In genomic region chr5:20466507-20466906, GRCh38 we compare ENCODE assay signal across 38 cellular contexts.
"Had no signal": no experiment of that assay in that cellular context is flagged by ENCODE, and none has a peak within 500 bp of the region (broad histone marks: within the 10 kb centered on the region; RNA-seq: fewer than 3 reads in every experiment).

No MANE protein-coding gene starts in this region.

- ATAC-seq: activated CD4-positive, alpha-beta T cell treated with anti-CD3 and anti-CD28 coated beads for 36 hours; activated CD4-positive, CD25-positive, alpha-beta regulatory T cell treated with anti-CD3 and anti-CD28 coated beads, Interleukin-2, amount 50 U/mL, for 24 hours; activated CD8-positive, alpha-beta memory T cell treated with anti-CD3 and anti-CD28 coated beads, Interleukin-2, amount 10 ng/mL, durations not matched to agents 7 days and 5 days; activated CD8-positive, alpha-beta T cell treated with anti-CD3 and anti-CD28 coated beads, Interleukin-2, amount 10 ng/mL, durations not matched to agents 7 days and 5 days; activated naive CD8-positive, alpha-beta T cell treated with anti-CD3 and anti-CD28 coated beads, Interleukin-2, amount 50 U/mL, for 24 hours; body of pancreas; WTC11 had no signal

- H3K27me3 ChIP-seq: body of pancreas, brain microvascular endothelial cell, breast epithelium had no signal

- H3K27ac Mint-ChIP-seq: activated CD4-positive, alpha-beta memory T cell treated with anti-CD3 and anti-CD28 coated beads, Interleukin-2, amount 10 ng/mL, durations not matched to agents 7 days and 5 days; activated CD4-positive, alpha-beta T cell treated with anti-CD3 and anti-CD28 coated beads for 36 hours; activated CD4-positive, alpha-beta T cell treated with anti-CD3 and anti-CD28 coated beads, Interleukin-2, amount 10 ng/mL, durations not matched to agents 7 days and 5 days; activated CD8-positive, alpha-beta memory T cell treated with anti-CD3 and anti-CD28 coated beads, Interleukin-2, amount 10 ng/mL, durations not matched to agents 7 days and 5 days; activated CD8-positive, alpha-beta T cell treated with anti-CD3 and anti-CD28 coated beads, Interleukin-2, amount 10 ng/mL, durations not matched to agents 7 days and 5 days; activated naive CD4-positive, alpha-beta T cell treated with anti-CD3 and anti-CD28 coated beads, Interleukin-2, amount 10 ng/mL, durations not matched to agents 7 days and 5 days; activated naive CD4-positive, alpha-beta T cell treated with anti-CD3 and anti-CD28 coated beads, Interleukin-2, amount 50 U/mL, for 24 hours; activated naive CD8-positive, alpha-beta T cell; activated naive CD8-positive, alpha-beta T cell treated with anti-CD3 and anti-CD28 coated beads, Interleukin-2, amount 10 ng/mL, durations not matched to agents 7 days and 5 days; activated naive CD8-positive, alpha-beta T cell treated with anti-CD3 and anti-CD28 coated beads, Interleukin-2, amount 50 U/mL, for 24 hours; activated T-cell treated with anti-CD3 and anti-CD28 coated beads, Interleukin-2, amount 50 U/mL, for 24 hours; activated T-helper 2 cell treated with anti-CD3 and anti-CD28 coated beads, Interferon-gamma antibody, Interleukin-2, Interleukin-4, amounts not matched to agents 10 μg/mL and 5 μg/mL and 100 μg/mL, durations not matched to agents 14 hours and 24 hours and 36 hours; T-helper 1 cell treated with Interleukin-12 subunit alpha and Interleukin-12 subunit beta and Interleukin-4 antibody, amounts not matched to agents 30 μg/mL and 1 μg/mL, for 36 hours; T-helper 2 cell treated with Interferon-gamma antibody and Interleukin-4, amounts not matched to agents 5 μg/mL and 100 μg/mL, for 36 hours; WTC11 had no signal

- H3K4me3 ChIP-seq: body of pancreas, breast epithelium had no signal

- H3K27me3 Mint-ChIP-seq: activated CD4-positive, alpha-beta memory T cell treated with anti-CD3 and anti-CD28 coated beads, Interleukin-2, amount 10 ng/mL, durations not matched to agents 7 days and 5 days; activated CD4-positive, alpha-beta T cell treated with anti-CD3 and anti-CD28 coated beads for 36 hours; activated CD4-positive, alpha-beta T cell treated with anti-CD3 and anti-CD28 coated beads, Interleukin-2, amount 10 ng/mL, durations not matched to agents 7 days and 5 days; activated CD8-positive, alpha-beta memory T cell treated with anti-CD3 and anti-CD28 coated beads, Interleukin-2, amount 10 ng/mL, durations not matched to agents 7 days and 5 days; activated naive CD4-positive, alpha-beta T cell treated with anti-CD3 and anti-CD28 coated beads, Interleukin-2, amount 10 ng/mL, durations not matched to agents 7 days and 5 days; activated naive CD4-positive, alpha-beta T cell treated with anti-CD3 and anti-CD28 coated beads, Interleukin-2, amount 50 U/mL, for 24 hours; activated naive CD8-positive, alpha-beta T cell; activated naive CD8-positive, alpha-beta T cell treated with anti-CD3 and anti-CD28 coated beads, Interleukin-2, amount 10 ng/mL, durations not matched to agents 7 days and 5 days; activated naive CD8-positive, alpha-beta T cell treated with anti-CD3 and anti-CD28 coated beads, Interleukin-2, amount 50 U/mL, for 24 hours; activated T-cell treated with anti-CD3 and anti-CD28 coated beads, Interleukin-2, amount 50 U/mL, for 24 hours had no signal

- H3K4me3 Mint-ChIP-seq: activated CD4-positive, alpha-beta memory T cell treated with anti-CD3 and anti-CD28 coated beads, Interleukin-2, amount 10 ng/mL, durations not matched to agents 7 days and 5 days; activated CD4-positive, alpha-beta T cell treated with anti-CD3 and anti-CD28 coated beads for 36 hours; activated CD4-positive, alpha-beta T cell treated with anti-CD3 and anti-CD28 coated beads, Interleukin-2, amount 10 ng/mL, durations not matched to agents 7 days and 5 days; activated CD8-positive, alpha-beta memory T cell treated with anti-CD3 and anti-CD28 coated beads, Interleukin-2, amount 10 ng/mL, durations not matched to agents 7 days and 5 days; activated CD8-positive, alpha-beta T cell treated with anti-CD3 and anti-CD28 coated beads, Interleukin-2, amount 10 ng/mL, durations not matched to agents 7 days and 5 days; activated naive CD4-positive, alpha-beta T cell treated with anti-CD3 and anti-CD28 coated beads, Interleukin-2, amount 10 ng/mL, durations not matched to agents 7 days and 5 days; activated naive CD4-positive, alpha-beta T cell treated with anti-CD3 and anti-CD28 coated beads, Interleukin-2, amount 50 U/mL, for 24 hours; activated naive CD8-positive, alpha-beta T cell; activated naive CD8-positive, alpha-beta T cell treated with anti-CD3 and anti-CD28 coated beads, Interleukin-2, amount 10 ng/mL, durations not matched to agents 7 days and 5 days; activated naive CD8-positive, alpha-beta T cell treated with anti-CD3 and anti-CD28 coated beads, Interleukin-2, amount 50 U/mL, for 24 hours; activated T-cell treated with anti-CD3 and anti-CD28 coated beads, Interleukin-2, amount 50 U/mL, for 24 hours; T-helper 1 cell treated with Interleukin-12 subunit alpha and Interleukin-12 subunit beta and Interleukin-4 antibody, amounts not matched to agents 30 μg/mL and 1 μg/mL, for 36 hours; T-helper 2 cell treated with Interferon-gamma antibody and Interleukin-4, amounts not matched to agents 5 μg/mL and 100 μg/mL, for 36 hours; WTC11 had no signal

- H3K27ac ChIP-seq: body of pancreas, brain microvascular endothelial cell, breast epithelium, WERI-Rb-1 had no signal

- H3K36me3 ChIP-seq: brain microvascular endothelial cell, breast epithelium, WERI-Rb-1 had no signal

- DNase-seq: activated CD4-positive, alpha-beta memory T cell treated with anti-CD3 and anti-CD28 coated beads, Interleukin-2, amount 10 ng/mL, durations not matched to agents 7 days and 5 days; activated CD4-positive, alpha-beta T cell treated with anti-CD3 and anti-CD28 coated beads for 1 hour; activated CD4-positive, alpha-beta T cell treated with anti-CD3 and anti-CD28 coated beads for 36 hours; activated CD4-positive, alpha-beta T cell treated with anti-CD3 and anti-CD28 coated beads for 48 hours; activated CD4-positive, alpha-beta T cell treated with anti-CD3 and anti-CD28 coated beads, Interleukin-2, amount 10 ng/mL, durations not matched to agents 7 days and 5 days; activated CD4-positive, alpha-beta T cell treated with anti-CD3 and anti-CD28 coated beads, Interleukin-2, amount 50 U/mL, for 48 hours; activated CD4-positive, CD25-positive, alpha-beta regulatory T cell; activated CD8-positive, alpha-beta memory T cell treated with anti-CD3 and anti-CD28 coated beads for 24 hours; activated CD8-positive, alpha-beta memory T cell treated with anti-CD3 and anti-CD28 coated beads, Interleukin-2, amount 10 ng/mL, durations not matched to agents 7 days and 5 days; activated CD8-positive, alpha-beta memory T cell treated with anti-CD3 and anti-CD28 coated beads, Interleukin-2, amount 50 U/mL, for 48 hours; activated CD8-positive, alpha-beta T cell treated with anti-CD3 and anti-CD28 coated beads, Interleukin-2, amount 10 ng/mL, durations not matched to agents 7 days and 5 days; activated effector memory CD4-positive, alpha-beta T cell treated with Interleukin-2 at 50 U/mL for 16 hours; activated gamma-delta T cell; activated naive CD4-positive, alpha-beta T cell treated with anti-CD3 and anti-CD28 coated beads, Interleukin-2, amount 10 ng/mL, durations not matched to agents 7 days and 5 days; activated naive CD4-positive, alpha-beta T cell treated with Interleukin-2 at 50 U/mL for 16 hours; activated naive CD8-positive, alpha-beta T cell treated with anti-CD3 and anti-CD28 coated beads, Interleukin-2, amount 10 ng/mL, durations not matched to agents 7 days and 5 days; activated naive CD8-positive, alpha-beta T cell treated with anti-CD3 and anti-CD28 coated beads, Interleukin-2, amount 50 U/mL, for 24 hours; activated T-cell treated with anti-CD3 and anti-CD28 coated beads, Interleukin-2, amount 50 U/mL, for 24 hours; activated T-cell treated with anti-CD3 and anti-CD28 coated beads, Interleukin-2, amount 50 U/mL, for 48 hours; amniotic stem cell; aorta; body of pancreas; brain microvascular endothelial cell; central memory CD4-positive, alpha-beta T cell; SW 1271; T-helper 1 cell; T-helper 2 cell; T-helper 9 cell; WERI-Rb-1 had no signal

- H3K9me3 ChIP-seq: body of pancreas, breast epithelium had no signal

- H3K4me1 ChIP-seq: body of pancreas, breast epithelium had no signal

- H3K9me3 Mint-ChIP-seq: WTC11 had no signal

- H3K4me1 Mint-ChIP-seq: activated CD4-positive, alpha-beta memory T cell treated with anti-CD3 and anti-CD28 coated beads, Interleukin-2, amount 10 ng/mL, durations not matched to agents 7 days and 5 days; activated CD4-positive, alpha-beta T cell treated with anti-CD3 and anti-CD28 coated beads for 36 hours; activated CD4-positive, alpha-beta T cell treated with anti-CD3 and anti-CD28 coated beads, Interleukin-2, amount 10 ng/mL, durations not matched to agents 7 days and 5 days; activated CD8-positive, alpha-beta memory T cell treated with anti-CD3 and anti-CD28 coated beads, Interleukin-2, amount 10 ng/mL, durations not matched to agents 7 days and 5 days; activated naive CD4-positive, alpha-beta T cell treated with anti-CD3 and anti-CD28 coated beads, Interleukin-2, amount 10 ng/mL, durations not matched to agents 7 days and 5 days; activated naive CD4-positive, alpha-beta T cell treated with anti-CD3 and anti-CD28 coated beads, Interleukin-2, amount 50 U/mL, for 24 hours; activated naive CD8-positive, alpha-beta T cell treated with anti-CD3 and anti-CD28 coated beads, Interleukin-2, amount 10 ng/mL, durations not matched to agents 7 days and 5 days; activated naive CD8-positive, alpha-beta T cell treated with anti-CD3 and anti-CD28 coated beads, Interleukin-2, amount 50 U/mL, for 24 hours had no signal

- FAIRE-seq: astrocyte had no signal

- H3K36me3 Mint-ChIP-seq: activated CD8-positive, alpha-beta memory T cell treated with anti-CD3 and anti-CD28 coated beads, Interleukin-2, amount 10 ng/mL, durations not matched to agents 7 days and 5 days; activated naive CD4-positive, alpha-beta T cell treated with anti-CD3 and anti-CD28 coated beads, Interleukin-2, amount 10 ng/mL, durations not matched to agents 7 days and 5 days; activated naive CD4-positive, alpha-beta T cell treated with anti-CD3 and anti-CD28 coated beads, Interleukin-2, amount 50 U/mL, for 24 hours; activated naive CD8-positive, alpha-beta T cell; activated naive CD8-positive, alpha-beta T cell treated with anti-CD3 and anti-CD28 coated beads, Interleukin-2, amount 10 ng/mL, durations not matched to agents 7 days and 5 days; WTC11 had no signal
